Comparison of ENCODE assay signal across 14 cellular contexts in genomic region chr4:88908521-88908920, GRCh38.
DNase-seq lines count a peak whose midpoint lies in the region; ATAC-seq and TF ChIP-seq lines count a peak whose summit lies in the region.
"Had no signal": no experiment of that assay in that cellular context is flagged by ENCODE, and none has a peak within 500 bp of the region (broad histone marks: within the 10 kb centered on the region; RNA-seq: fewer than 3 reads in every experiment).

No MANE protein-coding gene starts in this region.

- in situ Hi-C loops in gastrocnemius medialis (cut with MboI; ENCODE audit: low sequenced_read_pairs in 4 of 4), result no loop called here

- intact Hi-C loops in colonic mucosa (cut with DNase I), result no loop called here
- intact Hi-C loops in gastrocnemius medialis (cut with DNase I; ENCODE audit: low total_unique reads), result loop anchor here (5.0 to 10.0 kb wide), 2 partner anchors 86 to 204 kb away; no protein-coding TSS in a partner anchor

- no peak overlapping the region for H3K4me3 ChIP-seq in colonic mucosa
- H3K4me3 ChIP-seq in mucosa of rectum (ENCODE audit: low read length in 2 of 2), result no peak overlapping the region
- no peak overlapping the region for H3K4me3 ChIP-seq in gastrocnemius medialis
- H3K4me3 ChIP-seq: GM12878 had no signal

- ATAC-seq in gastrocnemius medialis (no peak), GM21528 (IDR thresholded peaks at IDR 0.05; ENCODE audit: low FRiP score, unreplicated experiment) (no peak)
- ATAC-seq: GM12878 had no signal

- H3K27me3 ChIP-seq in colonic mucosa (no peaks in the 10 kb centered on the region), mucosa of rectum (ENCODE audit: control insufficient read depth in 2 of 2, insufficient read depth in 2 of 2, low read length in 2 of 2) (no peaks in the 10 kb centered on the region), gastrocnemius medialis (no peaks in the 10 kb centered on the region)

- H3K4me1 ChIP-seq in colonic mucosa (no peaks in the 10 kb centered on the region), mucosa of rectum (ENCODE audit: control insufficient read depth in 2 of 2, insufficient read depth in 2 of 2, low read length in 2 of 2) (peaks cover 11 to 12% of the 10 kb centered on the region in 2 donors), gastrocnemius medialis (peaks cover 6 to 15% of the 10 kb centered on the region in 2 donors)

- TF ChIP-seq POLR2A in gastrocnemius medialis (IDR thresholded peaks at IDR 0.05), result no peak

- peak; percentile 32 for DNase-seq in colonic mucosa
- DNase-seq in gastrocnemius medialis, result no peak
- DNase-seq in amniotic stem cell (lab: John Stamatoyannopoulos, UW), result no peak
- DNase-seq in foreskin melanocyte, result no peak
- no peak for DNase-seq in NCI-H226
- DNase-seq: C1 segment of cervical spinal cord; Calu3; CD4-positive, alpha-beta T cell; DMS79; HCEC 1CT; HFFc6 had no signal

- H3K27ac ChIP-seq in colonic mucosa (no peak overlapping the region), mucosa of rectum (ENCODE audit: low read depth in 2 of 2, low read length in 2 of 2) (peak overlapping the region; percentile 11 to 23), gastrocnemius medialis (peak overlapping the region in 3 of 4 donors; percentile 59 to 60 (median 59))

- TF ChIP-seq CTCF in colonic mucosa (IDR thresholded peaks at IDR 0.05) (no peak), gastrocnemius medialis (IDR thresholded peaks at IDR 0.05 in 4 of 5, conservative IDR thresholded peaks at IDR 0.05 in 1 of 5) (no peak)

- no peaks in the 10 kb centered on the region for H3K9me3 ChIP-seq in colonic mucosa
- H3K9me3 ChIP-seq in mucosa of rectum (ENCODE audit: control insufficient read depth in 2 of 2, low read length in 2 of 2), result no peaks in the 10 kb centered on the region
- H3K9me3 ChIP-seq in gastrocnemius medialis, result no peaks in the 10 kb centered on the region

- H3K9ac ChIP-seq in colonic mucosa (ENCODE audit: low read depth in 2 of 2, low read length in 2 of 2) (peak overlapping the region in 1 of 2 donors; percentile 44), mucosa of rectum (ENCODE audit: low read depth in 1 of 2, low read length in 2 of 2) (peak overlapping the region in 1 of 2 donors; percentile 20)

- no peaks in the 10 kb centered on the region for H3K36me3 ChIP-seq in colonic mucosa
- no peaks in the 10 kb centered on the region for H3K36me3 ChIP-seq in mucosa of rectum (ENCODE audit: control insufficient read depth in 2 of 2, insufficient read depth in 2 of 2, low read length in 2 of 2)
- no peaks in the 10 kb centered on the region for H3K36me3 ChIP-seq in gastrocnemius medialis
